18 cellular contexts compared by ENCODE assay signal in genomic region chr11:66683877-66684276, GRCh38. TPM values are rescaled to one million over a fixed set of nuclear protein-coding genes. Genes with fewer than 3 reads are reported as not detected.
A peak's percentile ranks its signal among the peaks of the same experiment; 100 is the strongest.
DNase-seq lines count a peak whose midpoint lies in the region; TF ChIP-seq lines count a peak whose summit lies in the region.
"Had no signal": no experiment of that assay in that cellular context is flagged by ENCODE, and none has a peak within 500 bp of the region (broad histone marks: within the 10 kb centered on the region; RNA-seq: fewer than 3 reads in every experiment).

No MANE protein-coding gene starts in this region.

- DNase-seq in activated effector memory CD4-positive, alpha-beta T cell treated with anti-CD3 and anti-CD28 coated beads, Interleukin-2, amount 50 U/mL, for 16 hours = peak; percentile 12
- DNase-seq in activated effector memory CD4-positive, alpha-beta T cell treated with Interleukin-2 at 50 U/mL for 16 hours = no peak
- DNase-seq in HuH-7 (ENCODE audit: low spot score) (peak; percentile 34), glutamatergic neuron (no peak), spleen (peak; percentile 20), NCI-H1105 treated with DMSO at 0.1 percent for 48 hours (lab: John Stamatoyannopoulos, UW) (no peak), GF-D8 (lab: John Stamatoyannopoulos, UW) (no peak)
- DNase-seq in stimulated activated CD4-positive, alpha-beta T cell treated with anti-CD3 and anti-CD28 coated beads, Interleukin-2, amount 100 ng/mL, for 48 hours = no peak
- DNase-seq: CD4-positive, CD25-positive, alpha-beta regulatory T cell; CD8-positive, alpha-beta memory T cell; COR-L47; GM23248; HCEC 1CT; HFFc6 had no signal

- no peaks in the 10 kb centered on the region for H3K27me3 ChIP-seq in spleen (replicated peaks in 1 of 7)
- H3K27me3 ChIP-seq: BLaER1 treated with 17β-estradiol and CSF1 and Interleukin-3, amounts not matched to agents 10 nM and 100 nM had no signal

- H3K27ac ChIP-seq in spleen = no peak overlapping the region
- H3K27ac ChIP-seq: 22Rv1; A549; BLaER1 treated with 17β-estradiol and CSF1 and Interleukin-3, amounts not matched to agents 10 nM and 100 nM; GM23248 had no signal

- H3K4me3 ChIP-seq in spleen = no peak overlapping the region
- H3K4me3 ChIP-seq: A549; BLaER1 treated with 17β-estradiol and CSF1 and Interleukin-3, amounts not matched to agents 10 nM and 100 nM; GM23248 had no signal

- H3K9me3 ChIP-seq in spleen = no peaks in the 10 kb centered on the region
- H3K9me3 ChIP-seq: A549 had no signal

- WGBS in spleen, 5 donors = 78 to 90% (median 81%) methylated on average over 8 of the region's 8 CpGs

- peaks cover 13% of the 10 kb centered on the region for H3K4me1 Mint-ChIP-seq in glutamatergic neuron (ENCODE audit: low read depth, unreplicated experiment)
- H3K4me1 Mint-ChIP-seq: B cell; CD8-positive, alpha-beta memory T cell had no signal

- intact Hi-C loops in spleen (cut with DNase I; ENCODE audit: low total_unique reads) = no loop called here

- no peaks in the 10 kb centered on the region for H3K36me3 ChIP-seq in spleen

- peaks cover 18% of the 10 kb centered on the region for H3K27me3 Mint-ChIP-seq in glutamatergic neuron (ENCODE audit: unreplicated experiment)
- H3K27me3 Mint-ChIP-seq: B cell; CD8-positive, alpha-beta memory T cell had no signal

- H3K4me1 ChIP-seq in spleen = peaks cover 0 to 15% (median under 1%) of the 10 kb centered on the region in 6 donors

- H3K27ac Mint-ChIP-seq in glutamatergic neuron (ENCODE audit: unreplicated experiment) = peak overlapping the region; percentile 22
- H3K27ac Mint-ChIP-seq: B cell; CD4-positive, CD25-positive, alpha-beta regulatory T cell; HFFc6 had no signal

- peaks cover 26% of the 10 kb centered on the region for H3K9me3 Mint-ChIP-seq in glutamatergic neuron (ENCODE audit: unreplicated experiment)
- H3K9me3 Mint-ChIP-seq: CD8-positive, alpha-beta memory T cell; HFFc6 had no signal

- peaks cover 7% of the 10 kb centered on the region for H3K36me3 Mint-ChIP-seq in glutamatergic neuron (ENCODE audit: unreplicated experiment)
- H3K36me3 Mint-ChIP-seq: CD4-positive, CD25-positive, alpha-beta regulatory T cell; CD8-positive, alpha-beta memory T cell had no signal

- TF ChIP-seq CTCF in glutamatergic neuron (IDR thresholded peaks at IDR 0.05; ENCODE audit: partially characterized antibody, unreplicated experiment) (no peak), spleen (IDR thresholded peaks at IDR 0.05 in 8 of 11, conservative IDR thresholded peaks at IDR 0.05 in 3 of 11) (no peak)

- H3K4me3 Mint-ChIP-seq in glutamatergic neuron (ENCODE audit: unreplicated experiment) = no peak overlapping the region
- H3K4me3 Mint-ChIP-seq: B cell; CD8-positive, alpha-beta memory T cell; HFFc6 had no signal

- no peak for TF ChIP-seq POLR2A in spleen (IDR thresholded peaks at IDR 0.05)

RNA-seq across cellular contexts. Expression of gene RBM4B, which starts 6.2 kb away (rescaled TPM):
- 61.2 TPM for total RNA-seq in glutamatergic neuron (ENCODE audit: unreplicated experiment)
- total RNA-seq in spleen = 10 to 100 TPM; 16.3 to 23.0 (median 18.8) TPM
- polyA plus RNA-seq in spleen = 10 to 100 TPM; 14.8 to 17.7 (median 14.9) TPM

RNA-seq across cellular contexts. Expression of gene SPTBN2, which starts 45.1 kb away (rescaled TPM):
- 371 TPM for total RNA-seq in glutamatergic neuron (ENCODE audit: unreplicated experiment)
- total RNA-seq in spleen = 1 to 10 TPM; 3.3 to 5.1 (median 3.7) TPM
- polyA plus RNA-seq in spleen = 1 to 10 TPM in 1 of 3 donors, under 1 TPM in 2; 0.61 to 1.5 (median 0.80) TPM
- polyA plus RNA-seq: CD4-positive, CD25-positive, alpha-beta regulatory T cell; CD8-positive, alpha-beta memory T cell; GM23248 had no signal

RNA-seq across cellular contexts. Expression of gene RBM4, which starts 45.4 kb away (rescaled TPM):
- total RNA-seq in glutamatergic neuron (ENCODE audit: unreplicated experiment) (244 TPM), spleen (100 to 1,000 TPM; 106 to 139 (median 127) TPM)
- polyA plus RNA-seq in spleen = 100 to 1,000 TPM in 2 of 3 donors, 10 to 100 TPM in 1; 70.1 to 128 (median 102) TPM

Comparison
In these comparisons a context has a peak if more than half of its experiments do, and no peak if none do; other contexts are left out.
1. DNase-seq: peak in activated effector memory CD4-positive, alpha-beta T cell treated with anti-CD3 and anti-CD28 coated beads, Interleukin-2, amount 50 U/mL, for 16 hours (single experiment), HuH-7 (single experiment) and spleen (single experiment); none in activated effector memory CD4-positive, alpha-beta T cell treated with Interleukin-2 at 50 U/mL for 16 hours (single experiment), glutamatergic neuron (single experiment), stimulated activated CD4-positive, alpha-beta T cell treated with anti-CD3 and anti-CD28 coated beads, Interleukin-2, amount 100 ng/mL, for 48 hours (0 of 2), NCI-H1105 treated with DMSO at 0.1 percent for 48 hours (single experiment) and GF-D8 (single experiment).
2. RNA of gene SPTBN2, which starts 45.1 kb away (total RNA-seq): 371 TPM in glutamatergic neuron (single experiment); 3.3 to 5.1 TPM in spleen; every median in the first group is over 10 times any median in the second.